8 cellular contexts compared by ENCODE assay signal in genomic region chr7:98802088-98802780, GRCh38.
DNase-seq lines count a peak whose midpoint lies in the region; ATAC-seq, FAIRE-seq and TF ChIP-seq lines count a peak whose summit lies in the region.

No MANE protein-coding gene starts in this region.

- peaks cover 21% of the 10 kb centered on the region for H3K4me1 ChIP-seq in A673 (ENCODE audit: insufficient read depth, low read length, poor library complexity, severe bottlenecking)

- no peak overlapping the region for H3K27ac Mint-ChIP-seq in immature natural killer cell

- H3K4me3 Mint-ChIP-seq in immature natural killer cell = no peak overlapping the region

- H3K9me3 Mint-ChIP-seq in immature natural killer cell = peaks cover 0 to 8% (median under 1%) of the 10 kb centered on the region in 6 donors

- POLR2A ChIA-PET in A673 (lab: Charles Lee; ENCODE audit: low non-redundant PET) = no interaction called here

- no peaks in the 10 kb centered on the region for H3K36me3 Mint-ChIP-seq in immature natural killer cell

- TF ChIP-seq CTCF in A673 (conservative IDR thresholded peaks at IDR 0.05; ENCODE audit: low read depth, low read length) = no peak

- no peak overlapping the region for H3K27ac ChIP-seq in A673 (ENCODE audit: low read depth, low read length, poor library complexity, severe bottlenecking)

- BruUV-seq in A673 (replicated peaks; lab: Mats Ljungman, UMichigan) = no TSS peak

- CTCF ChIA-PET in A673 (lab: Charles Lee) = no interaction called here

- DNase-seq in A673 (ENCODE audit: low spot score) (peak; percentile 91), GM18507 (ENCODE audit: extremely low spot score, insufficient read length, low read depth) (peak; percentile 70), NAMALWA (ENCODE audit: low spot score) (peak; percentile 97), left ventricle myocardium superior (no peak), immature natural killer cell (no peak)
- DNase-seq in stimulated activated naive CD8-positive, alpha-beta T cell treated with anti-CD3 and anti-CD28 coated beads, Interleukin-15, Interleukin-2, amounts not matched to agents 100 U/mL and 50 U/mL, for 24 hours = peak; percentile 30

- H3K27me3 Mint-ChIP-seq in immature natural killer cell (ENCODE audit: low read depth in 3 of 3) = peaks cover 5 to 18% (median 8%) of the 10 kb centered on the region in 3 donors

- FAIRE-seq in GM18507 (lab: Jason Lieb, UNC) = peak; percentile 96

- ATAC-seq in HG02623 (IDR thresholded peaks at IDR 0.05; ENCODE audit: unreplicated experiment) = peak; percentile 88
- ATAC-seq in SK-N-SH treated with all-trans-retinoic acid at 6 μM for 48 hours = peak; percentile 53; the same call in 1 of the 3 replicates
- ATAC-seq in left ventricle myocardium superior = peak; percentile 89
- ATAC-seq in stimulated activated naive CD8-positive, alpha-beta T cell treated with anti-CD3 and anti-CD28 coated beads, Interleukin-15, Interleukin-2, amounts not matched to agents 100 U/mL and 50 U/mL, for 24 hours = peak; percentile 77

- peaks cover 16% of the 10 kb centered on the region for H3K9me3 ChIP-seq in A673 (ENCODE audit: low read depth, low read length, poor library complexity, severe bottlenecking)

- H3K4me1 Mint-ChIP-seq in immature natural killer cell = no peaks in the 10 kb centered on the region

- no peaks in the 10 kb centered on the region for H3K27me3 ChIP-seq in A673 (replicated peaks; ENCODE audit: insufficient read depth, low read depth, low read length, poor library complexity)

- H3K36me3 ChIP-seq in A673 (ENCODE audit: insufficient read depth, low read length, poor library complexity, severe bottlenecking) = no peaks in the 10 kb centered on the region

- no peak overlapping the region for H3K4me3 ChIP-seq in A673 (ENCODE audit: low read depth, low read length, poor library complexity, severe bottlenecking)

- intact Hi-C loops in A673 (cut with micrococcal nuclease; ENCODE audit: unreplicated experiment) (no loop called here), left ventricle myocardium superior (cut with micrococcal nuclease) (no loop called here)

TF ChIP-seq in SK-N-SH treated with all-trans-retinoic acid at 6 μM for 48 hours, 23 proteins besides CTCF, POLR2A, EP300 and RAD21:
- TF ChIP-seq TCF4 (CRISPR knock-in tag; IDR thresholded peaks at IDR 0.05; ENCODE audit: borderline replicate concordance) (peak; percentile 41; the same call in 1 of the 2 replicates), ESRRG (CRISPR knock-in tag; IDR thresholded peaks at IDR 0.05) (no peak), TSHZ2 (CRISPR knock-in tag; IDR thresholded peaks at IDR 0.05) (peak; percentile 31; the same call in 1 of the 2 replicates)

Comparison
In these comparisons a context has a peak if more than half of its experiments do, and no peak if none do; other contexts are left out.
1. DNase-seq: peak in A673 (single experiment), GM18507 (single experiment), NAMALWA (single experiment) and stimulated activated naive CD8-positive, alpha-beta T cell treated with anti-CD3 and anti-CD28 coated beads, Interleukin-15, Interleukin-2, amounts not matched to agents 100 U/mL and 50 U/mL, for 24 hours (single experiment); none in left ventricle myocardium superior (single experiment) and immature natural killer cell (0 of 3).
2. Peak in every context shown above with its lines, with median percentiles within 50 percentile points of each other: ATAC-seq.